Comparison of ENCODE assay signal across 14 cellular contexts in the genomic region with DNA sequence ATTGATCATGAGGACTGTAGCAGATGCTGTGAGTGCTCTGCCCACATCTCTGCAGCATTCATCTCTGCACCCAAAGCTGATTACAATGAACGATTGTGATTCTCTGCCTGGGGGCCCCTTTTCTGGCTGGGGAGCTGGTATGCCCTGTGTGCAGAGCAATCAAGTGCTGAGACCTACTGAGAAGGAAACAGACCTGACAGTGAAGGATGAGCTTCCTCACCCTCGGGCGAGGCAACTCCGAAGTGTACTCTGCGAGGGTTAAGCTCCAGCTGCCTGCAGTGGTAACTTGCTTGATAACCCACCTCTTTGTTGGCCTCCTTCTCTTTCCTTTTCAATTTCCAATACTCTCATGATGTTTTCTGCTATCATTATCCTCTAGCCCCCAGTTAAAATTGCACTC. TPM values are rescaled to one million over a fixed set of nuclear protein-coding genes. Genes with fewer than 3 reads are reported as not detected.
DNase-seq lines count a peak whose midpoint lies in the region; ATAC-seq and TF ChIP-seq lines count a peak whose summit lies in the region.
"Had no signal": no experiment of that assay in that cellular context is flagged by ENCODE, and none has a peak within 500 bp of the region (broad histone marks: within the 10 kb centered on the region; RNA-seq: fewer than 3 reads in every experiment).

No MANE protein-coding gene starts in this region.

- no peak overlapping the region for H3K4me3 Mint-ChIP-seq in type B pancreatic cell
- H3K4me3 Mint-ChIP-seq in activated T-cell treated with anti-CD3 and anti-CD28 coated beads, Interleukin-2, amount 50 U/mL, for 72 hours: no peak overlapping the region
- H3K4me3 Mint-ChIP-seq: CD4-positive, CD25-positive, alpha-beta regulatory T cell; CD8-positive, alpha-beta memory T cell; GM23338 had no signal

- TF ChIP-seq CTCF in type B pancreatic cell (conservative IDR thresholded peaks at IDR 0.05): no peak

- ATAC-seq in HG02973 (IDR thresholded peaks at IDR 0.05; ENCODE audit: unreplicated experiment): no peak
- ATAC-seq in activated T-cell treated with anti-CD3 and anti-CD28 coated beads, Interleukin-2, amount 50 U/mL, for 72 hours (replicated peaks in 1 of 2): no peak
- ATAC-seq: GM23338 had no signal

- peaks cover 9% of the 10 kb centered on the region for H3K4me1 Mint-ChIP-seq in type B pancreatic cell (ENCODE audit: unreplicated experiment)
- H3K4me1 Mint-ChIP-seq in activated T-cell treated with anti-CD3 and anti-CD28 coated beads, Interleukin-2, amount 50 U/mL, for 72 hours (ENCODE audit: low read depth): no peaks in the 10 kb centered on the region
- H3K4me1 Mint-ChIP-seq: CD4-positive, CD25-positive, alpha-beta regulatory T cell; CD8-positive, alpha-beta memory T cell; GM23338 had no signal

- H3K27ac Mint-ChIP-seq in type B pancreatic cell: peak overlapping the region; percentile 36
- H3K27ac Mint-ChIP-seq in activated T-cell treated with anti-CD3 and anti-CD28 coated beads, Interleukin-2, amount 50 U/mL, for 72 hours: no peak overlapping the region
- H3K27ac Mint-ChIP-seq: CD4-positive, CD25-positive, alpha-beta regulatory T cell; CD8-positive, alpha-beta memory T cell; GM23338 had no signal

- H3K36me3 Mint-ChIP-seq in type B pancreatic cell: no peaks in the 10 kb centered on the region
- no peaks in the 10 kb centered on the region for H3K36me3 Mint-ChIP-seq in activated T-cell treated with anti-CD3 and anti-CD28 coated beads, Interleukin-2, amount 50 U/mL, for 72 hours (ENCODE audit: insufficient read depth in 2 of 2)
- H3K36me3 Mint-ChIP-seq: CD4-positive, CD25-positive, alpha-beta regulatory T cell had no signal

- H3K9me3 Mint-ChIP-seq in type B pancreatic cell: no peaks in the 10 kb centered on the region
- H3K9me3 Mint-ChIP-seq in activated T-cell treated with anti-CD3 and anti-CD28 coated beads, Interleukin-2, amount 50 U/mL, for 72 hours: peaks cover 4 to 5% of the 10 kb centered on the region in 2 donors
- H3K9me3 Mint-ChIP-seq: GM23338 had no signal

- DNase-seq in ELF-1 (ENCODE audit: low read depth, low spot score) (peak; percentile 43), NCI-H69 (lab: John Stamatoyannopoulos, UW) (peak; percentile 7), foreskin melanocyte (peak; percentile 11), type B pancreatic cell (ENCODE audit: extremely low spot score, unreplicated experiment) (no peak)
- no peak for DNase-seq in activated T-cell treated with anti-CD3 and anti-CD28 coated beads, Interleukin-2, amount 50 U/mL, for 72 hours
- DNase-seq: ACHN; BE2C; Caco-2; CD4-positive, CD25-positive, alpha-beta regulatory T cell; CD8-positive, alpha-beta memory T cell; GDM1; HCEC 1CT had no signal

- peaks cover 61% of the 10 kb centered on the region for H3K27me3 Mint-ChIP-seq in type B pancreatic cell
- peaks cover 11% of the 10 kb centered on the region for H3K27me3 Mint-ChIP-seq in activated T-cell treated with anti-CD3 and anti-CD28 coated beads, Interleukin-2, amount 50 U/mL, for 72 hours (ENCODE audit: low read depth)

RNA-seq across cellular contexts. Expression of a gene that starts 56.0 kb away (rescaled TPM):
- 1.6 TPM in 1 of 2 replicates, not detected in the other for total RNA-seq in type B pancreatic cell (ENCODE audit: low replicate concordance)
- total RNA-seq in activated T-cell treated with anti-CD3 and anti-CD28 coated beads, Interleukin-2, amount 50 U/mL, for 72 hours: not detected
- total RNA-seq: CD4-positive, CD25-positive, alpha-beta regulatory T cell; CD8-positive, alpha-beta memory T cell had no signal

Comparison
In these comparisons a context has a peak if more than half of its experiments do, and no peak if none do; other contexts are left out.
1. DNase-seq: peak in ELF-1 (single experiment), NCI-H69 (single experiment) and foreskin melanocyte (single experiment); none in type B pancreatic cell (single experiment) and activated T-cell treated with anti-CD3 and anti-CD28 coated beads, Interleukin-2, amount 50 U/mL, for 72 hours (0 of 2).